In the genomic region with DNA sequence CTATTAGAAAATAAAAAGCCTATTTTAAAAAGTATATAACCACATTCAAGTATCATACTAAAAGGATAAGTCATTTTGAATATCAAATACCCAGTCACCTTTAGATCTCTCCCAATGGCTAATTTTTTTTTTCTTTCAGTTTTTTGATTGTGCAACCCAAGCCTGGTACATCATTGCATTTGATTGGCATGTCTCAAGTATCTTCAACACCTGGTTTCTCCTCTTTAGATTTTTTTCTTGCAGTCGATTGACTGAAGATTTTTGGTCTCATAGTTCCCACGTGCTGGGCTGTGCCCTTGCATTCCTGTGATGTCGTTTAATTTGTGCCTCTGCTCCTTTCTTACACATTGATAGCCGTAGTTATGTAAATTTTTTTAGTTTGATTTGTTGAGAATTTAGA, we compare ENCODE assay signal across 30 cellular contexts.
"Had no signal": no experiment of that assay in that cellular context is flagged by ENCODE, and none has a peak within 500 bp of the region (broad histone marks: within the 10 kb centered on the region; RNA-seq: fewer than 3 reads in every experiment).

No MANE protein-coding gene starts in this region.

- H3K4me3 ChIP-seq: ascending aorta, ovary, skin epidermis, testis, transverse colon had no signal

- H3K27ac ChIP-seq: ascending aorta, brain microvascular endothelial cell, neutrophil, ovary, skin epidermis, testis, transverse colon had no signal

- H3K4me3 Mint-ChIP-seq: activated naive CD4-positive, alpha-beta T cell treated with anti-CD3 and anti-CD28 coated beads, Interleukin-2, amount 10 ng/mL, durations not matched to agents 7 days and 5 days; activated naive CD8-positive, alpha-beta T cell treated with anti-CD3 and anti-CD28 coated beads, Interleukin-2, amount 10 ng/mL, durations not matched to agents 7 days and 5 days; mesothelial cell of epicardium; naive B cell; nephron progenitor cell; T-helper 1 cell treated with Interleukin-12 subunit alpha and Interleukin-12 subunit beta and Interleukin-4 antibody, amounts not matched to agents 30 μg/mL and 1 μg/mL, for 36 hours had no signal

- DNase-seq: activated CD4-positive, alpha-beta T cell treated with anti-CD3 and anti-CD28 coated beads for 4 hours; activated CD4-positive, alpha-beta T cell treated with anti-CD3 and anti-CD28 coated beads, Interleukin-2, amount 50 U/mL, for 4 hours; activated CD8-positive, alpha-beta memory T cell treated with anti-CD3 and anti-CD28 coated beads for 24 hours; activated gamma-delta T cell; activated naive CD4-positive, alpha-beta T cell treated with anti-CD3 and anti-CD28 coated beads, Interleukin-2, amount 10 ng/mL, durations not matched to agents 7 days and 5 days; activated naive CD8-positive, alpha-beta T cell treated with anti-CD3 and anti-CD28 coated beads, Interleukin-2, amount 10 ng/mL, durations not matched to agents 7 days and 5 days; brain microvascular endothelial cell; caudate nucleus; dermis blood vessel endothelial cell; effector CD4-positive, alpha-beta T cell; foreskin fibroblast; head of caudate nucleus; hippocampal formation; kidney; left colon; naive B cell; nephron progenitor cell; ovary; stimulated activated CD4-positive, alpha-beta T cell treated with anti-CD3 and anti-CD28 coated beads, Interleukin-12 subunit alpha, Interleukin-12 subunit beta, amount 100 ng/mL, for 4 hours; stimulated activated CD4-positive, alpha-beta T cell treated with anti-CD3 and anti-CD28 coated beads, Interleukin-4, amount 100 ng/mL, for 1 hour; stimulated activated naive CD8-positive, alpha-beta T cell treated with anti-CD3 and anti-CD28 coated beads, Interleukin-15, Interleukin-2, amounts not matched to agents 100 U/mL and 50 U/mL, for 24 hours; T-helper 9 cell; testis; transverse colon had no signal

- H3K27me3 ChIP-seq: ascending aorta, brain microvascular endothelial cell, neutrophil, ovary, testis, transverse colon had no signal

- H3K27ac Mint-ChIP-seq: activated naive CD4-positive, alpha-beta T cell treated with anti-CD3 and anti-CD28 coated beads, Interleukin-2, amount 10 ng/mL, durations not matched to agents 7 days and 5 days; activated naive CD8-positive, alpha-beta T cell treated with anti-CD3 and anti-CD28 coated beads, Interleukin-2, amount 10 ng/mL, durations not matched to agents 7 days and 5 days; mesothelial cell of epicardium; nephron progenitor cell; progenitor cell of endocrine pancreas had no signal

- H3K4me1 Mint-ChIP-seq: activated naive CD4-positive, alpha-beta T cell treated with anti-CD3 and anti-CD28 coated beads, Interleukin-2, amount 10 ng/mL, durations not matched to agents 7 days and 5 days; activated naive CD8-positive, alpha-beta T cell treated with anti-CD3 and anti-CD28 coated beads, Interleukin-2, amount 10 ng/mL, durations not matched to agents 7 days and 5 days; naive B cell; nephron progenitor cell had no signal

- H3K27me3 Mint-ChIP-seq: activated naive CD4-positive, alpha-beta T cell treated with anti-CD3 and anti-CD28 coated beads, Interleukin-2, amount 10 ng/mL, durations not matched to agents 7 days and 5 days; activated naive CD8-positive, alpha-beta T cell treated with anti-CD3 and anti-CD28 coated beads, Interleukin-2, amount 10 ng/mL, durations not matched to agents 7 days and 5 days; naive B cell; progenitor cell of endocrine pancreas had no signal

- H3K9me3 Mint-ChIP-seq: activated naive CD4-positive, alpha-beta T cell treated with anti-CD3 and anti-CD28 coated beads, Interleukin-2, amount 10 ng/mL, durations not matched to agents 7 days and 5 days; activated naive CD8-positive, alpha-beta T cell treated with anti-CD3 and anti-CD28 coated beads, Interleukin-2, amount 10 ng/mL, durations not matched to agents 7 days and 5 days; mesothelial cell of epicardium; naive B cell; nephron progenitor cell; T-helper 1 cell treated with Interleukin-12 subunit alpha and Interleukin-12 subunit beta and Interleukin-4 antibody, amounts not matched to agents 30 μg/mL and 1 μg/mL, for 36 hours had no signal

- H3K36me3 ChIP-seq: neutrophil, ovary had no signal

- H3K9me3 ChIP-seq: ascending aorta, neutrophil, ovary, testis, transverse colon had no signal

- H3K4me1 ChIP-seq: ascending aorta, testis, transverse colon had no signal
